8 cellular contexts compared by ENCODE assay signal in genomic region chr5:77356740-77357139, GRCh38.
DNase-seq lines count a peak whose midpoint lies in the region; ATAC-seq, FAIRE-seq and TF ChIP-seq lines count a peak whose summit lies in the region.

No MANE protein-coding gene starts in this region.

- no peak for TF ChIP-seq POLR2A in H54 (IDR thresholded peaks at IDR 0.05; ENCODE audit: low read depth, low read length)

- H3K36me3 ChIP-seq in GM06990 (ENCODE audit: control insufficient read depth, insufficient read depth, low read length) = no peaks in the 10 kb centered on the region

- H3K4me3 Mint-ChIP-seq in T-cell = no peak overlapping the region

- POLR2A ChIA-PET in T-cell (lab: Charles Lee) (no interaction called here), HEK293T (lab: Yijun Ruan, JAX) (interaction anchor here (0.6 kb wide), 1 partner anchor 135 kb away, joined by 3 read pairs; no protein-coding TSS in a partner anchor)

- CTCF ChIA-PET in T-cell (lab: Charles Lee) = no interaction called here
- CTCF ChIA-PET in HEK293T (lab: Yijun Ruan, JAX) = no interaction called here

- no peak for TF ChIP-seq CTCF in GM06990 (IDR thresholded peaks at IDR 0.05; ENCODE audit: insufficient read depth, low read length, poor library complexity, severe bottlenecking)
- peak; percentile 13 for TF ChIP-seq CTCF in epithelial cell of proximal tubule (conservative IDR thresholded peaks at IDR 0.05; ENCODE audit: low read depth, low read length)

- ATAC-seq in GM21360 (IDR thresholded peaks at IDR 0.05; ENCODE audit: unreplicated experiment) = peak; percentile 95
- peak; percentile 79 for ATAC-seq in HG03520 (IDR thresholded peaks at IDR 0.05; ENCODE audit: unreplicated experiment)
- no peak for ATAC-seq in T-cell (replicated peaks in 1 of 4)

- no peaks in the 10 kb centered on the region for H3K27me3 ChIP-seq in GM06990 (replicated peaks; ENCODE audit: control insufficient read depth, insufficient read depth, low read length)

- no peak overlapping the region for H3K4me3 ChIP-seq in GM06990 (replicated peaks; ENCODE audit: low read depth, low read length)
- no peak overlapping the region for H3K4me3 ChIP-seq in epithelial cell of proximal tubule (ENCODE audit: low read depth, low read length)

- H3K27me3 Mint-ChIP-seq in T-cell = no peaks in the 10 kb centered on the region

- DNase-seq in GM06990 (ENCODE audit: extremely low read depth, insufficient read length) (peak; percentile 65), epithelial cell of proximal tubule (ENCODE audit: low read depth) (peak; percentile 18), T-cell (no peak), NCI-H2227 treated with DMSO at 0.1 percent for 48 hours (lab: John Stamatoyannopoulos, UW) (no peak), HEK293T (ENCODE audit: extremely low spot score) (no peak), H54 (ENCODE audit: insufficient read length, low spot score) (no peak)

- H3K4me1 Mint-ChIP-seq in T-cell = peaks cover 0 to 5% (median 0%) of the 10 kb centered on the region in 3 donors

- H3K27ac Mint-ChIP-seq in T-cell = no peak overlapping the region

- no peak for FAIRE-seq in H54 (lab: Jason Lieb, UNC)

- no peaks in the 10 kb centered on the region for H3K9me3 Mint-ChIP-seq in T-cell

- no peaks in the 10 kb centered on the region for H3K36me3 Mint-ChIP-seq in T-cell

TF ChIP-seq in HEK293T, 16 proteins besides CTCF, POLR2A, EP300 and RAD21:
- TF ChIP-seq NFRKB (IDR thresholded peaks at IDR 0.05) (no peak), FOXM1 (IDR thresholded peaks at IDR 0.05; ENCODE audit: borderline replicate concordance) (no peak), LEF1 (IDR thresholded peaks at IDR 0.05; ENCODE audit: borderline replicate concordance) (no peak), CTBP1 (IDR thresholded peaks at IDR 0.05; ENCODE audit: borderline replicate concordance) (no peak), PKNOX1 (IDR thresholded peaks at IDR 0.05) (no peak), L3MBTL2 (conservative IDR thresholded peaks at IDR 0.05) (no peak), SUZ12 (IDR thresholded peaks at IDR 0.05) (no peak), TARDBP (IDR thresholded peaks at IDR 0.05) (no peak), FOXK2 (IDR thresholded peaks at IDR 0.05) (no peak), SP1 (IDR thresholded peaks at IDR 0.05) (no peak), HDGF (IDR thresholded peaks at IDR 0.05; ENCODE audit: borderline replicate concordance) (no peak), ELF4 (IDR thresholded peaks at IDR 0.05) (no peak), ARNT (IDR thresholded peaks at IDR 0.05) (no peak), BHLHE40 (IDR thresholded peaks at IDR 0.05; ENCODE audit: borderline replicate concordance) (no peak), FOXA1 (IDR thresholded peaks at IDR 0.05) (no peak), ZNF384 (IDR thresholded peaks at IDR 0.05) (no peak)
TF ChIP-seq in HEK293T: peak in this region for 0.

Comparison
In these comparisons a context has a peak if more than half of its experiments do, and no peak if none do; other contexts are left out.
1. DNase-seq: peak in GM06990 (single experiment) and epithelial cell of proximal tubule (single experiment); none in T-cell (0 of 34), NCI-H2227 treated with DMSO at 0.1 percent for 48 hours (single experiment), HEK293T (single experiment) and H54 (single experiment).
2. ATAC-seq: peak in GM21360 (single experiment) and HG03520 (single experiment); none in T-cell (0 of 4).